ENCODE assay signal across 1 cellular context in genomic region chr1:150009604-150010387, GRCh38.
TF ChIP-seq lines count a peak whose summit lies in the region.

No MANE protein-coding gene starts in this region.

TF ChIP-seq in liver, 16 proteins besides CTCF, POLR2A, EP300 and RAD21:
- TF ChIP-seq RXRA (IDR thresholded peaks at IDR 0.05) (no peak), TAF1 (conservative IDR thresholded peaks at IDR 0.05) (no peak), YY1 (IDR thresholded peaks at IDR 0.05) (peak; percentile 53), SP1 (IDR thresholded peaks at IDR 0.05) (no peak), HNF4G (IDR thresholded peaks at IDR 0.05) (no peak), NR2F2 (IDR thresholded peaks at IDR 0.05) (no peak), ZBTB33 (IDR thresholded peaks at IDR 0.05) (no peak), GABPA (IDR thresholded peaks at IDR 0.05 in 1 of 2, conservative IDR thresholded peaks at IDR 0.05 in 1 of 2) (no peak), ATF3 (IDR thresholded peaks at IDR 0.05) (no peak)
- TF ChIP-seq, protein P1, sequence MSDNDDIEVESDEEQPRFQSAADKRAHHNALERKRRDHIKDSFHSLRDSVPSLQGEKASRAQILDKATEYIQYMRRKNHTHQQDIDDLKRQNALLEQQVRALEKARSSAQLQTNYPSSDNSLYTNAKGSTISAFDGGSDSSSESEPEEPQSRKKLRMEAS (IDR thresholded peaks at IDR 0.05), result no peak
- TF ChIP-seq, protein P2, sequence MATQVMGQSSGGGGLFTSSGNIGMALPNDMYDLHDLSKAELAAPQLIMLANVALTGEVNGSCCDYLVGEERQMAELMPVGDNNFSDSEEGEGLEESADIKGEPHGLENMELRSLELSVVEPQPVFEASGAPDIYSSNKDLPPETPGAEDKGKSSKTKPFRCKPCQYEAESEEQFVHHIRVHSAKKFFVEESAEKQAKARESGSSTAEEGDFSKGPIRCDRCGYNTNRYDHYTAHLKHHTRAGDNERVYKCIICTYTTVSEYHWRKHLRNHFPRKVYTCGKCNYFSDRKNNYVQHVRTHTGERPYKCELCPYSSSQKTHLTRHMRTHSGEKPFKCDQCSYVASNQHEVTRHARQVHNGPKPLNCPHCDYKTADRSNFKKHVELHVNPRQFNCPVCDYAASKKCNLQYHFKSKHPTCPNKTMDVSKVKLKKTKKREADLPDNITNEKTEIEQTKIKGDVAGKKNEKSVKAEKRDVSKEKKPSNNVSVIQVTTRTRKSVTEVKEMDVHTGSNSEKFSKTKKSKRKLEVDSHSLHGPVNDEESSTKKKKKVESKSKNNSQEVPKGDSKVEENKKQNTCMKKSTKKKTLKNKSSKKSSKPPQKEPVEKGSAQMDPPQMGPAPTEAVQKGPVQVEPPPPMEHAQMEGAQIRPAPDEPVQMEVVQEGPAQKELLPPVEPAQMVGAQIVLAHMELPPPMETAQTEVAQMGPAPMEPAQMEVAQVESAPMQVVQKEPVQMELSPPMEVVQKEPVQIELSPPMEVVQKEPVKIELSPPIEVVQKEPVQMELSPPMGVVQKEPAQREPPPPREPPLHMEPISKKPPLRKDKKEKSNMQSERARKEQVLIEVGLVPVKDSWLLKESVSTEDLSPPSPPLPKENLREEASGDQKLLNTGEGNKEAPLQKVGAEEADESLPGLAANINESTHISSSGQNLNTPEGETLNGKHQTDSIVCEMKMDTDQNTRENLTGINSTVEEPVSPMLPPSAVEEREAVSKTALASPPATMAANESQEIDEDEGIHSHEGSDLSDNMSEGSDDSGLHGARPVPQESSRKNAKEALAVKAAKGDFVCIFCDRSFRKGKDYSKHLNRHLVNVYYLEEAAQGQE (IDR thresholded peaks at IDR 0.05), result peak; percentile 29
TF ChIP-seq in liver: peak in this region for 2.
